11 cellular contexts compared by ENCODE assay signal in genomic region chr2:220228310-220229006, GRCh38.
DNase-seq lines count a peak whose midpoint lies in the region; ATAC-seq and TF ChIP-seq lines count a peak whose summit lies in the region.
"Had no signal": no experiment of that assay in that cellular context is flagged by ENCODE, and none has a peak within 500 bp of the region (broad histone marks: within the 10 kb centered on the region; RNA-seq: fewer than 3 reads in every experiment).

No MANE protein-coding gene starts in this region.

- H3K9me3 Mint-ChIP-seq in stimulated activated naive B cell treated with anti-CD40 and anti-IgM and Interleukin-4, amounts not matched to agents 10 μg/mL and 1 μg/mL and 100 μg/mL, for 72 hours = no peaks in the 10 kb centered on the region

- no peaks in the 10 kb centered on the region for H3K9me2 ChIP-seq in SK-N-SH

- CTCF ChIA-PET in SK-N-SH (lab: Yijun Ruan, JAX) = no interaction called here

- peak overlapping the region; percentile 71; the same call in 1 of the 2 replicates for H3K4me2 ChIP-seq in SK-N-SH

- peaks cover 0 to 5% of the 10 kb centered on the region in 2 donors for H3K27me3 Mint-ChIP-seq in stimulated activated naive B cell treated with anti-CD40 and anti-IgM and Interleukin-4, amounts not matched to agents 10 μg/mL and 1 μg/mL and 100 μg/mL, for 72 hours

- no peaks in the 10 kb centered on the region for H3K4me1 Mint-ChIP-seq in stimulated activated naive B cell treated with anti-CD40 and anti-IgM and Interleukin-4, amounts not matched to agents 10 μg/mL and 1 μg/mL and 100 μg/mL, for 72 hours

- TF ChIP-seq EP300 in SK-N-SH (IDR thresholded peaks at IDR 0.05; ENCODE audit: borderline replicate concordance in 1 of 2, low read depth in 1 of 2, low read length in 1 of 2) = peak in 1 of 2 experiments; percentile 95; a peak in 2 of 4 replicates

- no peak; the same call in 1 of the 2 replicates for TF ChIP-seq RAD21 in SK-N-SH (IDR thresholded peaks at IDR 0.05; ENCODE audit: low read length)

- H3K4me3 ChIP-seq in SK-N-SH (ENCODE audit: low read depth in 2 of 2, low read length in 1 of 2) (peak overlapping the region; percentile 19 to 52; a peak in 3 of 4 replicates), skeletal muscle cell (ENCODE audit: low read depth, low read length) (no peak overlapping the region)
- H3K4me3 ChIP-seq: dorsolateral prefrontal cortex had no signal

- H3F3A ChIP-seq in SK-N-SH (replicated peaks; ENCODE audit: insufficient read depth) = peaks cover 28% of the 10 kb centered on the region

- no peaks in the 10 kb centered on the region for H3K9me3 ChIP-seq in SK-N-SH

- no peak overlapping the region for H3K27ac Mint-ChIP-seq in stimulated activated naive B cell treated with anti-CD40 and anti-IgM and Interleukin-4, amounts not matched to agents 10 μg/mL and 1 μg/mL and 100 μg/mL, for 72 hours

- no peaks in the 10 kb centered on the region for H3K79me2 ChIP-seq in SK-N-SH (ENCODE audit: insufficient read depth)

- H3K27ac ChIP-seq in SK-N-SH (ENCODE audit: low read depth in 2 of 2, low read length in 1 of 2) = peak overlapping the region; percentile 68 to 86; a peak in 3 of 4 replicates
- H3K27ac ChIP-seq: dorsolateral prefrontal cortex had no signal

- peak; percentile 97 for DNase-seq in HCEC 1CT
- DNase-seq in SK-N-SH = peak; percentile 1
- DNase-seq in fibroblast of the conjunctiva (ENCODE audit: low read depth) = peak; percentile 75
- DNase-seq in skeletal muscle cell (ENCODE audit: low read depth) = peak; percentile 95
- no peak for DNase-seq in stimulated activated naive B cell treated with anti-CD40 and anti-IgM and Interleukin-4, amounts not matched to agents 10 μg/mL and 1 μg/mL and 100 μg/mL, for 72 hours
- DNase-seq in retina = no peak
- no peak for DNase-seq in stimulated activated naive CD8-positive, alpha-beta T cell treated with anti-CD3 and anti-CD28 coated beads, Interleukin-15, Interleukin-2, amounts not matched to agents 100 U/mL and 50 U/mL, for 24 hours
- DNase-seq: dorsolateral prefrontal cortex, GDM1, NCI-H2081 had no signal

- H3K9ac ChIP-seq in SK-N-SH = peak overlapping the region; percentile 60; the same call in 1 of the 2 replicates

- H3K36me3 Mint-ChIP-seq in stimulated activated naive B cell treated with anti-CD40 and anti-IgM and Interleukin-4, amounts not matched to agents 10 μg/mL and 1 μg/mL and 100 μg/mL, for 72 hours = no peaks in the 10 kb centered on the region

- H3K4me1 ChIP-seq in SK-N-SH (ENCODE audit: control insufficient read depth in 1 of 2, insufficient read depth in 2 of 2, low read depth in 1 of 2, low read length in 1 of 2) = peaks cover 0 to 39% of the 10 kb centered on the region in 2 experiments; a peak in 3 of 4 replicates

- no peak for ATAC-seq in stimulated activated naive B cell treated with anti-CD40 and anti-IgM and Interleukin-4, amounts not matched to agents 10 μg/mL and 1 μg/mL and 100 μg/mL, for 72 hours (replicated peaks)
- ATAC-seq in stimulated activated naive CD8-positive, alpha-beta T cell treated with anti-CD3 and anti-CD28 coated beads, Interleukin-15, Interleukin-2, amounts not matched to agents 100 U/mL and 50 U/mL, for 24 hours = no peak
- no peak for ATAC-seq in HG03095 (IDR thresholded peaks at IDR 0.05; ENCODE audit: unreplicated experiment)

- peak overlapping the region; percentile 49; the same call in 1 of the 2 replicates for H2AFZ ChIP-seq in SK-N-SH (ENCODE audit: low read depth)

- no peak for TF ChIP-seq CTCF in SK-N-SH (IDR thresholded peaks at IDR 0.05)

- POLR2A ChIA-PET in SK-N-SH (lab: Yijun Ruan, JAX) = no interaction called here

- WGBS in SK-N-SH (ENCODE audit: low lambda C conversion rate) = 11% methylated on average over 7 of the region's 8 CpGs

- H3K27me3 ChIP-seq in SK-N-SH (ENCODE audit: insufficient read depth) = no peaks in the 10 kb centered on the region
- H3K27me3 ChIP-seq: dorsolateral prefrontal cortex had no signal

- H4K20me1 ChIP-seq in SK-N-SH (ENCODE audit: insufficient read depth) = no peaks in the 10 kb centered on the region

- no peaks in the 10 kb centered on the region for H3K36me3 ChIP-seq in SK-N-SH (replicated peaks in 1 of 2; ENCODE audit: control insufficient read depth in 1 of 2, insufficient read depth in 2 of 2, low read length in 1 of 2)

- H3K4me3 Mint-ChIP-seq in stimulated activated naive B cell treated with anti-CD40 and anti-IgM and Interleukin-4, amounts not matched to agents 10 μg/mL and 1 μg/mL and 100 μg/mL, for 72 hours = no peak overlapping the region

TF ChIP-seq in SK-N-SH, 30 proteins besides CTCF, POLR2A, EP300 and RAD21 (continues in another document):
- TF ChIP-seq FOXJ3 (CRISPR knock-in tag; IDR thresholded peaks at IDR 0.05) (no peak), POLR2AphosphoS5 (IDR thresholded peaks at IDR 0.05; ENCODE audit: low read depth, low read length) (peak; percentile 60; the same call in 1 of the 2 replicates), ZBTB33 (IDR thresholded peaks at IDR 0.05; ENCODE audit: borderline replicate concordance, low read depth) (0 out of 2 replicates have a peak, but pooled peaks have one; percentile 62), USF2 (IDR thresholded peaks at IDR 0.05; ENCODE audit: borderline replicate concordance, low read depth, low read length) (no peak), SMC3 (IDR thresholded peaks at IDR 0.05; ENCODE audit: low read depth, low read length) (no peak), MXI1 (IDR thresholded peaks at IDR 0.05; ENCODE audit: low read depth, low read length) (no peak), MEF2A (IDR thresholded peaks at IDR 0.05; ENCODE audit: borderline replicate concordance, low read depth) (0 out of 2 replicates have a peak, but pooled peaks have one; percentile 23), REST (IDR thresholded peaks at IDR 0.05; ENCODE audit: low read depth, low read length) (no peak), IRF3 (IDR thresholded peaks at IDR 0.05; ENCODE audit: low read depth, low read length) (no peak), NRF1 (IDR thresholded peaks at IDR 0.05; ENCODE audit: low read depth, low read length) (no peak), FOSL2 (IDR thresholded peaks at IDR 0.05; ENCODE audit: borderline replicate concordance, low read depth) (peak; percentile 92), NFIC (IDR thresholded peaks at IDR 0.05; ENCODE audit: borderline replicate concordance) (peak; percentile 39; the same call in 1 of the 2 replicates), RFX5 (IDR thresholded peaks at IDR 0.05; ENCODE audit: low read length) (peak; percentile 67; the same call in 1 of the 2 replicates), RCOR1 (IDR thresholded peaks at IDR 0.05; ENCODE audit: low read length) (no peak)

Comparison
In these comparisons a context has a peak if more than half of its experiments do, and no peak if none do; other contexts are left out.
1. DNase-seq: peak in HCEC 1CT (single experiment), SK-N-SH (single experiment), fibroblast of the conjunctiva (single experiment) and skeletal muscle cell (single experiment); none in stimulated activated naive B cell treated with anti-CD40 and anti-IgM and Interleukin-4, amounts not matched to agents 10 μg/mL and 1 μg/mL and 100 μg/mL, for 72 hours (single experiment), retina (single experiment) and stimulated activated naive CD8-positive, alpha-beta T cell treated with anti-CD3 and anti-CD28 coated beads, Interleukin-15, Interleukin-2, amounts not matched to agents 100 U/mL and 50 U/mL, for 24 hours (single experiment).